In genomic region chr18:26657618-26658581, GRCh38 we compare ENCODE assay signal across 8 cellular contexts.
DNase-seq lines count a peak whose midpoint lies in the region; ATAC-seq and TF ChIP-seq lines count a peak whose summit lies in the region.

No MANE protein-coding gene starts in this region.

- DNase-seq in heart right ventricle (no peak), left ventricle myocardium superior (no peak), astrocyte of the hippocampus (ENCODE audit: low read depth, low spot score) (peak; percentile 25), mesothelial cell of epicardium (ENCODE audit: low spot score in 2 of 2, unreplicated experiment in 2 of 2) (no peak), aorta (no peak), NCI-H774 (lab: John Stamatoyannopoulos, UW) (no peak)

- no peaks in the 10 kb centered on the region for H3K9me3 ChIP-seq in heart right ventricle
- no peaks in the 10 kb centered on the region for H3K9me3 ChIP-seq in aorta (ENCODE audit: control insufficient read depth, low read length)

- TF ChIP-seq CTCF in heart right ventricle (IDR thresholded peaks at IDR 0.05): no peak
- no peak for TF ChIP-seq CTCF in mesothelial cell of epicardium (IDR thresholded peaks at IDR 0.05; ENCODE audit: unreplicated experiment)

- peak overlapping the region; percentile 91 for H3K4me3 Mint-ChIP-seq in mesothelial cell of epicardium

- H3K27me3 Mint-ChIP-seq in mesothelial cell of epicardium (ENCODE audit: low read depth): peaks cover 4% of the 10 kb centered on the region

- peak overlapping the region; percentile 60 to 85 (median 78) for H3K4me3 ChIP-seq in heart right ventricle
- peak overlapping the region; percentile 97 to 100 for H3K4me3 ChIP-seq in aorta (ENCODE audit: low read length in 2 of 2)

- no peaks in the 10 kb centered on the region for H3K9me3 Mint-ChIP-seq in mesothelial cell of epicardium

- H3K4me1 ChIP-seq in heart right ventricle: peaks cover 2 to 27% (median 18%) of the 10 kb centered on the region in 9 donors
- no peaks in the 10 kb centered on the region for H3K4me1 ChIP-seq in aorta (ENCODE audit: control insufficient read depth in 1 of 2, insufficient read depth in 2 of 2, low read length in 2 of 2)

- WGBS in heart right ventricle, 2 donors: 10 to 11% methylated on average over 16 of the region's 16 CpGs
- WGBS in aorta, 2 donors: 7 to 9% methylated on average over 16 of the region's 16 CpGs

- peak overlapping the region; percentile 89 for H3K27ac Mint-ChIP-seq in mesothelial cell of epicardium

- no peak for ATAC-seq in heart right ventricle
- no peak for ATAC-seq in left ventricle myocardium superior
- no peak for ATAC-seq in aorta (ENCODE audit: low FRiP score)
- no peak for ATAC-seq in GM18907 (IDR thresholded peaks at IDR 0.05; ENCODE audit: unreplicated experiment)
- ATAC-seq in HG02840 (IDR thresholded peaks at IDR 0.05; ENCODE audit: low FRiP score, unreplicated experiment): no peak

- H3K36me3 ChIP-seq in heart right ventricle: no peaks in the 10 kb centered on the region
- no peaks in the 10 kb centered on the region for H3K36me3 ChIP-seq in aorta (ENCODE audit: control insufficient read depth in 1 of 2, insufficient read depth in 2 of 2, low read length in 1 of 2)

- H3K36me3 Mint-ChIP-seq in mesothelial cell of epicardium: no peaks in the 10 kb centered on the region

- H3K27ac ChIP-seq in heart right ventricle: peak overlapping the region; percentile 81 to 95 (median 86)
- H3K27ac ChIP-seq in aorta (ENCODE audit: low read depth in 1 of 2, low read length in 2 of 2): no peak overlapping the region

- intact Hi-C loops in heart right ventricle (cut with DNase I): loop anchor here in 6 of 10 donors (5.0 to 10.0 kb wide), 7 partner anchors 87 to 1307 kb away; partner anchors contain the start of gene KCTD1 (in 4 of the 6)
- intact Hi-C loops in left ventricle myocardium superior (cut with micrococcal nuclease): no loop called here
- intact Hi-C loops in aorta (cut with DNase I): loop anchor here (5.0 to 10.0 kb wide), 5 partner anchors 111 to 573 kb away; partner anchors contain the start of genes KCTD1 (in 1 of the 2) and TAF4B (in 1 of the 2)

- peaks cover 27% of the 10 kb centered on the region for H3K4me1 Mint-ChIP-seq in mesothelial cell of epicardium

- H3K27me3 ChIP-seq in heart right ventricle (peaks cover 0 to 68% (median 6%) of the 10 kb centered on the region in 7 donors), aorta (ENCODE audit: control insufficient read depth in 1 of 2, insufficient read depth in 2 of 2, low read length in 1 of 2) (no peaks in the 10 kb centered on the region)

Comparison
In these comparisons a context has a peak if more than half of its experiments do, and no peak if none do; other contexts are left out.
1. H3K27ac ChIP-seq: peak in heart right ventricle (10 of 10); none in aorta (0 of 2).